8 cellular contexts compared by ENCODE assay signal in the genomic region with DNA sequence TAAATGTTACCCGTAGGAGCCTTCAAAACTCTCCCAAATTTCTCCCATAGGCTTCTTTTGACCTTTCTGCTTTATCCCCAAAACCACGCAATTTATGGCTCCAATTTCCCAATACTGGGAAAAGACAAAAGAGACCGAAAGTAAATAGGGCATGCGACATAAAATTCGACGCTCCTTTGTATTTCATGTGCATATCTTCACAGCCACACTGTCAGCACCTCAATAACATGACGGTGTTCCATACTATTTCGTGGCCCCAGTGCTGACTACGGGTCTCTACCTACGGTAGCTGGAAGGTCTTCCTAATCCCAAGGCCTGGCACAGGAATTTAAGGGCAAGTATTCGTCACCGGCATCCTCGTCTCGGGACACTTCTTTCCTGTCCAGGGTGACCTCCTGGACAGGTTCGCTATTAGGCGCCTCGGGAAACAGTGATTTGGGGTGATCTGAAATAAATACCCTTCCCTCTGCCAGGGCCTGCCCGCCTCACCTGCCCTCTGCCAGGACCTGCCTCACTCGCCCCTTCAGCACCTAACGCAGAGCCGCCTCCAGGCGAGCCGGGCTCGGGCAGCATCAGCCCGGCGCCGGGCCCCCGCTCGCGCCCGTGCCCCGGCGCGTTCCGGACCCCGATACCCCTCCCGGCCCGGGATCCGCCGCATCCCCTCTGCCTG. TPM values are rescaled to one million over a fixed set of nuclear protein-coding genes. Genes with fewer than 3 reads are reported as not detected.
DNase-seq lines count a peak whose midpoint lies in the region; ATAC-seq, FAIRE-seq and TF ChIP-seq lines count a peak whose summit lies in the region.

No MANE protein-coding gene starts in this region.

- peak; percentile 31 for FAIRE-seq in HTR-8/SVneo (lab: Jason Lieb, UNC)

- BruUV-seq in Calu3 (replicated peaks; lab: Mats Ljungman, UMichigan): no TSS peak

- H3K27me3 ChIP-seq in heart right ventricle: no peaks in the 10 kb centered on the region
- no peaks in the 10 kb centered on the region for H3K27me3 ChIP-seq in upper lobe of right lung

- H3K27ac Mint-ChIP-seq in Calu3 (ENCODE audit: unreplicated experiment): peak overlapping the region; percentile 80
- H3K27ac Mint-ChIP-seq in activated naive CD4-positive, alpha-beta T cell treated with anti-CD3 and anti-CD28 coated beads, Interleukin-2, amount 50 U/mL, for 24 hours: peak overlapping the region; percentile 23

- H3K36me3 ChIP-seq in heart right ventricle (no peaks in the 10 kb centered on the region), upper lobe of right lung (no peaks in the 10 kb centered on the region)

- H3K27ac ChIP-seq in heart right ventricle (peak overlapping the region in 9 of 10 donors; percentile 61 to 90 (median 82)), upper lobe of right lung (peak overlapping the region; percentile 80)

- CTCF ChIA-PET in Calu3 (lab: Charles Lee): interaction anchor here (2.5 kb wide), 1 partner anchor 28 kb away, joined by 10 read pairs; no protein-coding TSS in a partner anchor

- H3K27me3 Mint-ChIP-seq in Calu3 (ENCODE audit: unreplicated experiment): peaks cover 21% of the 10 kb centered on the region
- H3K27me3 Mint-ChIP-seq in activated naive CD4-positive, alpha-beta T cell treated with anti-CD3 and anti-CD28 coated beads, Interleukin-2, amount 50 U/mL, for 24 hours: no peaks in the 10 kb centered on the region

- DNase-seq in Calu3: peak; percentile 71
- peak; percentile 67 for DNase-seq in HTR-8/SVneo (ENCODE audit: insufficient read length, low spot score)
- DNase-seq in SHP77 treated with DMSO at 0.1 percent for 48 hours (lab: John Stamatoyannopoulos, UW): peak; percentile 18
- peak; percentile 33 to 49 for DNase-seq in heart right ventricle
- peak; percentile 85 for DNase-seq in posterior vena cava (ENCODE audit: low spot score)
- DNase-seq in upper lobe of right lung: peak; percentile 85

- H3K36me3 Mint-ChIP-seq in Calu3 (ENCODE audit: insufficient read depth, unreplicated experiment): peaks cover 25% of the 10 kb centered on the region
- no peaks in the 10 kb centered on the region for H3K36me3 Mint-ChIP-seq in activated naive CD4-positive, alpha-beta T cell treated with anti-CD3 and anti-CD28 coated beads, Interleukin-2, amount 50 U/mL, for 24 hours

- peak overlapping the region; percentile 60 to 92 (median 80) for H3K4me3 ChIP-seq in heart right ventricle
- H3K4me3 ChIP-seq in upper lobe of right lung: peak overlapping the region; percentile 80

- TF ChIP-seq CTCF in Calu3 (IDR thresholded peaks at IDR 0.05; ENCODE audit: unreplicated experiment) (no peak), heart right ventricle (IDR thresholded peaks at IDR 0.05) (no peak), upper lobe of right lung (IDR thresholded peaks at IDR 0.05) (no peak)

- no peaks in the 10 kb centered on the region for H3K9me3 Mint-ChIP-seq in Calu3 (ENCODE audit: low read depth, unreplicated experiment)
- H3K9me3 Mint-ChIP-seq in activated naive CD4-positive, alpha-beta T cell treated with anti-CD3 and anti-CD28 coated beads, Interleukin-2, amount 50 U/mL, for 24 hours: no peaks in the 10 kb centered on the region

- no peaks in the 10 kb centered on the region for H3K9me3 ChIP-seq in heart right ventricle
- no peaks in the 10 kb centered on the region for H3K9me3 ChIP-seq in upper lobe of right lung

- H3K4me1 ChIP-seq in heart right ventricle (peaks cover 0 to 21% (median 11%) of the 10 kb centered on the region in 9 donors), upper lobe of right lung (peaks cover 9% of the 10 kb centered on the region)

- WGBS in heart right ventricle, 2 donors: 5% methylated on average over 39 to 40 of the region's 40 CpGs

- H3K4me1 Mint-ChIP-seq in Calu3 (ENCODE audit: low read depth, unreplicated experiment): peaks cover 20% of the 10 kb centered on the region
- peaks cover 35% of the 10 kb centered on the region for H3K4me1 Mint-ChIP-seq in activated naive CD4-positive, alpha-beta T cell treated with anti-CD3 and anti-CD28 coated beads, Interleukin-2, amount 50 U/mL, for 24 hours

- intact Hi-C loops in Calu3 (cut with micrococcal nuclease; ENCODE audit: unreplicated experiment): no loop called here
- intact Hi-C loops in heart right ventricle (cut with DNase I): no loop called here
- intact Hi-C loops in posterior vena cava (cut with DNase I): no loop called here
- intact Hi-C loops in upper lobe of right lung (cut with DNase I): no loop called here

- H3K4me3 Mint-ChIP-seq in Calu3 (ENCODE audit: low read depth, unreplicated experiment): peak overlapping the region; percentile 88
- H3K4me3 Mint-ChIP-seq in activated naive CD4-positive, alpha-beta T cell treated with anti-CD3 and anti-CD28 coated beads, Interleukin-2, amount 50 U/mL, for 24 hours: peak overlapping the region; percentile 87

- ATAC-seq in GM21367 (IDR thresholded peaks at IDR 0.05; ENCODE audit: unreplicated experiment): peak; percentile 39
- peak; percentile 43 to 75 (median 60) for ATAC-seq in heart right ventricle
- peak; percentile 84 for ATAC-seq in upper lobe of right lung

RNA-seq across cellular contexts. Expression of gene DTNB, which starts 0.7 kb away (rescaled TPM):
- 17.3 and 27.3 TPM in 2 replicates for total RNA-seq in Calu3 (2022)
- total RNA-seq in heart right ventricle: 10 to 100 TPM in 4 of 10 donors, 1 to 10 TPM in 6; 4.3 to 11.3 (median 8.5) TPM
- polyA plus RNA-seq in heart right ventricle: 1 to 10 TPM; 2.8 to 7.2 TPM
- total RNA-seq in posterior vena cava: 10 to 100 TPM; 11.1 to 11.6 TPM
- total RNA-seq in upper lobe of right lung: 18.1 TPM

Comparison
In these comparisons a context has a peak if more than half of its experiments do, and no peak if none do; other contexts are left out.
1. Peak in every context shown above with its lines: DNase-seq, ATAC-seq, H3K4me3 ChIP-seq and H3K27ac ChIP-seq.
2. DNase-seq: peak in every context shown above with its lines; median percentile 85 in posterior vena cava; 85 in upper lobe of right lung; 71 in Calu3; 67 in HTR-8/SVneo; 41 in heart right ventricle; 18 in SHP77 treated with DMSO at 0.1 percent for 48 hours.